1 cellular context compared by ENCODE assay signal in the genomic region with DNA sequence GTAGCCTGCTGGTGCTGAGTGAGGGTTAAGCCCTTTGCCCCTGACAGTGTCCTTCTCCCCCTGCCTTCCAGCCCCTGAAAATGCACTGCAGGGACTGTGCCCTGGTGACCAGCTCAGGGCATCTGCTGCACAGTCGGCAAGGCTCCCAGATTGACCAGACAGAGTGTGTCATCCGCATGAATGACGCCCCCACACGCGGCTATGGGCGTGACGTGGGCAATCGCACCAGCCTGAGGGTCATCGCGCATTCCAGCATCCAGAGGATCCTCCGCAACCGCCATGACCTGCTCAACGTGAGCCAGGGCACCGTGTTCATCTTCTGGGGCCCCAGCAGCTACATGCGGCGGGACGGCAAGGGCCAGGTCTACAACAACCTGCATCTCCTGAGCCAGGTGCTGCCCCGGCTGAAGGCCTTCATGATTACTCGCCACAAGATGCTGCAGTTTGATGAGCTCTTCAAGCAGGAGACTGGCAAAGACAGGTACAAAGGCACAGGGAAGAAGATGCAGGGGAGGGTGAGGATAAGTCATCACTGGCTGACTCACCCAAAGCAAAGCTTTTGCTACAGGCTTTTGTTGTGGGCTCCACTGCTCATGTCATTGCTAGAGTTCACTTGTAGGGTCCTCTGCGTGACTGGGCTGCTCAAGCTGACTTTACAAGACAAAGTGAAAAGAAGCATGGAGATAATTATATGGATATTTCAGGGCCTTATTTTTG.
TF ChIP-seq lines count a peak whose summit lies in the region.

No MANE protein-coding gene starts in this region.

TF ChIP-seq in IMR-90, 13 proteins besides CTCF, POLR2A, EP300 and RAD21:
- TF ChIP-seq, protein P1, sequence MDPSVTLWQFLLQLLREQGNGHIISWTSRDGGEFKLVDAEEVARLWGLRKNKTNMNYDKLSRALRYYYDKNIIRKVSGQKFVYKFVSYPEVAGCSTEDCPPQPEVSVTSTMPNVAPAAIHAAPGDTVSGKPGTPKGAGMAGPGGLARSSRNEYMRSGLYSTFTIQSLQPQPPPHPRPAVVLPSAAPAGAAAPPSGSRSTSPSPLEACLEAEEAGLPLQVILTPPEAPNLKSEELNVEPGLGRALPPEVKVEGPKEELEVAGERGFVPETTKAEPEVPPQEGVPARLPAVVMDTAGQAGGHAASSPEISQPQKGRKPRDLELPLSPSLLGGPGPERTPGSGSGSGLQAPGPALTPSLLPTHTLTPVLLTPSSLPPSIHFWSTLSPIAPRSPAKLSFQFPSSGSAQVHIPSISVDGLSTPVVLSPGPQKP (IDR thresholded peaks at IDR 0.05; ENCODE audit: borderline replicate concordance, low read depth, low read length): no peak
- TF ChIP-seq SMC3 (IDR thresholded peaks at IDR 0.05; ENCODE audit: low read depth, low read length): no peak
- no peak for TF ChIP-seq FOS (IDR thresholded peaks at IDR 0.05; ENCODE audit: low read depth, low read length)
- no peak for TF ChIP-seq BHLHE40 (IDR thresholded peaks at IDR 0.05; ENCODE audit: low read depth, low read length)
- TF ChIP-seq RCOR1 (IDR thresholded peaks at IDR 0.05; ENCODE audit: insufficient replicate concordance, low read length): no peak
- TF ChIP-seq CEBPB (IDR thresholded peaks at IDR 0.05; ENCODE audit: low read depth, low read length): no peak
- TF ChIP-seq RFX5 (IDR thresholded peaks at IDR 0.05; ENCODE audit: low read depth, low read length): no peak
- TF ChIP-seq MAZ (IDR thresholded peaks at IDR 0.05; ENCODE audit: borderline replicate concordance, low read depth, low read length): no peak
- TF ChIP-seq MAFK (IDR thresholded peaks at IDR 0.05; ENCODE audit: low read depth, low read length): no peak
- TF ChIP-seq CHD1 (IDR thresholded peaks at IDR 0.05; ENCODE audit: low read depth, low read length): no peak
- no peak for TF ChIP-seq MXI1 (IDR thresholded peaks at IDR 0.05; ENCODE audit: borderline replicate concordance, low read depth, low read length)
- TF ChIP-seq NFE2L2 (IDR thresholded peaks at IDR 0.05; ENCODE audit: low read depth, low read length): no peak
- TF ChIP-seq, protein P2, sequence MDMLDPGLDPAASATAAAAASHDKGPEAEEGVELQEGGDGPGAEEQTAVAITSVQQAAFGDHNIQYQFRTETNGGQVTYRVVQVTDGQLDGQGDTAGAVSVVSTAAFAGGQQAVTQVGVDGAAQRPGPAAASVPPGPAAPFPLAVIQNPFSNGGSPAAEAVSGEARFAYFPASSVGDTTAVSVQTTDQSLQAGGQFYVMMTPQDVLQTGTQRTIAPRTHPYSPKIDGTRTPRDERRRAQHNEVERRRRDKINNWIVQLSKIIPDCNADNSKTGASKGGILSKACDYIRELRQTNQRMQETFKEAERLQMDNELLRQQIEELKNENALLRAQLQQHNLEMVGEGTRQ (IDR thresholded peaks at IDR 0.05; ENCODE audit: low read depth, low read length): no peak
TF ChIP-seq in IMR-90: peak in this region for 0.
